In genomic region chr17:57551321-57552079, GRCh38 we compare ENCODE assay signal across 8 cellular contexts.
A peak's percentile ranks its signal among the peaks of the same experiment; 100 is the strongest.
DNase-seq lines count a peak whose midpoint lies in the region; ATAC-seq and TF ChIP-seq lines count a peak whose summit lies in the region.

No MANE protein-coding gene starts in this region.

- WGBS in endodermal cell (ENCODE audit: insufficient coverage in 1 of 2, insufficient read length in 1 of 2), 2 experiments = 86 to 100% methylated on average over 8 to 14 of the region's 14 CpGs
- 90% methylated on average over 14 of the region's 14 CpGs for WGBS in right cardiac atrium
- WGBS in hepatocyte (ENCODE audit: low lambda C conversion rate, missing lambda C conversion rate) = 87% methylated on average over 14 of the region's 14 CpGs

- peak in 5 of 10 experiments; percentile 9 to 37 (median 22) for DNase-seq in CD4-positive, alpha-beta T cell
- peak; percentile 66 for DNase-seq in endodermal cell
- no peak for DNase-seq in hypothalamus (lab: John Stamatoyannopoulos, UW)
- DNase-seq in HFFc6 = no peak
- DNase-seq in right cardiac atrium = no peak
- no peak for DNase-seq in hepatocyte (ENCODE audit: low spot score)

- H3K9me3 ChIP-seq in CD4-positive, alpha-beta T cell (ENCODE audit: control insufficient read depth, low read length) = no peaks in the 10 kb centered on the region
- H3K9me3 ChIP-seq in endodermal cell (ENCODE audit: control insufficient read depth, low read length) = no peaks in the 10 kb centered on the region
- H3K9me3 ChIP-seq in right cardiac atrium (ENCODE audit: control insufficient read depth, low read length) = no peaks in the 10 kb centered on the region
- H3K9me3 ChIP-seq in hepatocyte (ENCODE audit: low read depth) = no peaks in the 10 kb centered on the region

- no peak overlapping the region for H3K27ac ChIP-seq in CD4-positive, alpha-beta T cell (ENCODE audit: low read depth, low read length)
- H3K27ac ChIP-seq in endodermal cell (ENCODE audit: low read depth, low read length) = no peak overlapping the region
- H3K27ac ChIP-seq in right cardiac atrium (ENCODE audit: low read length) = no peak overlapping the region
- H3K27ac ChIP-seq in hepatocyte = no peak overlapping the region

- peaks cover 53% of the 10 kb centered on the region for H3K79me2 ChIP-seq in hepatocyte

- H3K4me1 Mint-ChIP-seq in CD4-positive, alpha-beta T cell (ENCODE audit: low read depth) = peaks cover 61% of the 10 kb centered on the region
- peaks cover 92% of the 10 kb centered on the region for H3K4me1 Mint-ChIP-seq in endodermal cell
- peaks cover 47% of the 10 kb centered on the region for H3K4me1 Mint-ChIP-seq in HFFc6 (ENCODE audit: low read depth)

- peak; percentile 76 for ATAC-seq in CD4-positive, alpha-beta T cell (ENCODE audit: poor library complexity)
- ATAC-seq in GM19395 (IDR thresholded peaks at IDR 0.05; ENCODE audit: unreplicated experiment) = peak; percentile 47
- peak; percentile 49 for ATAC-seq in HG03442 (IDR thresholded peaks at IDR 0.05; ENCODE audit: unreplicated experiment)
- ATAC-seq in right cardiac atrium = no peak

- peak overlapping the region; percentile 5 for H3K27ac Mint-ChIP-seq in CD4-positive, alpha-beta T cell
- peak overlapping the region; percentile 38 for H3K27ac Mint-ChIP-seq in endodermal cell
- H3K27ac Mint-ChIP-seq in HFFc6 = no peak overlapping the region

- no peaks in the 10 kb centered on the region for H3K9me2 ChIP-seq in hepatocyte (replicated peaks; ENCODE audit: insufficient read depth)

- no peak overlapping the region for H3K4me2 ChIP-seq in hepatocyte

- H3K36me3 Mint-ChIP-seq in CD4-positive, alpha-beta T cell (ENCODE audit: low read depth) = no peaks in the 10 kb centered on the region
- no peaks in the 10 kb centered on the region for H3K36me3 Mint-ChIP-seq in endodermal cell (ENCODE audit: low read depth)
- H3K36me3 Mint-ChIP-seq in HFFc6 (ENCODE audit: low read depth) = no peaks in the 10 kb centered on the region

- TF ChIP-seq CTCF in CD4-positive, alpha-beta T cell (IDR thresholded peaks at IDR 0.05) = no peak
- TF ChIP-seq CTCF in endodermal cell (conservative IDR thresholded peaks at IDR 0.05) (no peak), HFFc6 (IDR thresholded peaks at IDR 0.05) (no peak), hepatocyte (IDR thresholded peaks at IDR 0.05; ENCODE audit: poor library complexity) (no peak)

- no peaks in the 10 kb centered on the region for H3K9me3 Mint-ChIP-seq in CD4-positive, alpha-beta T cell
- H3K9me3 Mint-ChIP-seq in endodermal cell (no peaks in the 10 kb centered on the region), HFFc6 (no peaks in the 10 kb centered on the region)

- H3K9ac ChIP-seq in endodermal cell (ENCODE audit: extremely low read depth, low read length, poor library complexity, severe bottlenecking) = no peak overlapping the region

- H4K20me1 ChIP-seq in hepatocyte (ENCODE audit: insufficient read depth, poor library complexity, severe bottlenecking) = peaks cover 3% of the 10 kb centered on the region

- CTCF ChIA-PET in CD4-positive, alpha-beta T cell (lab: Charles Lee) = no interaction called here

- H3K36me3 ChIP-seq in endodermal cell (ENCODE audit: control insufficient read depth, insufficient read depth, low read length) = no peaks in the 10 kb centered on the region
- no peaks in the 10 kb centered on the region for H3K36me3 ChIP-seq in hepatocyte (replicated peaks; ENCODE audit: insufficient read depth, low read depth)

- no peaks in the 10 kb centered on the region for H3K27me3 ChIP-seq in CD4-positive, alpha-beta T cell (ENCODE audit: control insufficient read depth, insufficient read depth, low read length)
- H3K27me3 ChIP-seq in endodermal cell (ENCODE audit: control insufficient read depth, insufficient read depth, low read length, poor library complexity, severe bottlenecking) (no peaks in the 10 kb centered on the region), right cardiac atrium (ENCODE audit: control insufficient read depth, insufficient read depth) (no peaks in the 10 kb centered on the region), hepatocyte (no peaks in the 10 kb centered on the region)

- H3K4me3 ChIP-seq in endodermal cell (ENCODE audit: low read length) = no peak overlapping the region
- no peak overlapping the region for H3K4me3 ChIP-seq in right cardiac atrium (ENCODE audit: low read length)
- H3K4me3 ChIP-seq in hepatocyte = no peak overlapping the region

- H3K4me1 ChIP-seq in endodermal cell (ENCODE audit: control insufficient read depth, insufficient read depth, low read length) (peaks cover 40% of the 10 kb centered on the region), right cardiac atrium (ENCODE audit: control insufficient read depth, insufficient read depth, low read length) (peaks cover 12% of the 10 kb centered on the region), hepatocyte (ENCODE audit: insufficient read depth) (peaks cover 44% of the 10 kb centered on the region)

- peak overlapping the region; percentile 20 for H3K4me3 Mint-ChIP-seq in CD4-positive, alpha-beta T cell
- H3K4me3 Mint-ChIP-seq in endodermal cell = no peak overlapping the region
- H3K4me3 Mint-ChIP-seq in HFFc6 = no peak overlapping the region

- no peaks in the 10 kb centered on the region for H3K27me3 Mint-ChIP-seq in CD4-positive, alpha-beta T cell
- no peaks in the 10 kb centered on the region for H3K27me3 Mint-ChIP-seq in endodermal cell (ENCODE audit: insufficient read depth)
- peaks cover 2% of the 10 kb centered on the region; the same call in 1 of the 2 replicates for H3K27me3 Mint-ChIP-seq in HFFc6 (ENCODE audit: insufficient read depth)

- POLR2A ChIA-PET in CD4-positive, alpha-beta T cell (lab: Charles Lee) = interaction anchor here (1.0 kb wide), 1 partner anchor 9 kb away, joined by 3 read pairs; no protein-coding TSS in a partner anchor

- H2AFZ ChIP-seq in hepatocyte = no peak overlapping the region

- intact Hi-C loops in CD4-positive, alpha-beta T cell (cut with DNase I, micrococcal nuclease) = no loop called here
- intact Hi-C loops in right cardiac atrium (cut with DNase I) = no loop called here

Comparison
In these comparisons a context has a peak if more than half of its experiments do, and no peak if none do; other contexts are left out.
1. ATAC-seq: peak in CD4-positive, alpha-beta T cell (single experiment), GM19395 (single experiment) and HG03442 (single experiment); none in right cardiac atrium (0 of 2).